18 cellular contexts compared by ENCODE assay signal in genomic region chr17:4532860-4533521, GRCh38. TPM values are rescaled to one million over a fixed set of nuclear protein-coding genes. Genes with fewer than 3 reads are reported as not detected.
DNase-seq lines count a peak whose midpoint lies in the region; ATAC-seq and TF ChIP-seq lines count a peak whose summit lies in the region.
"Had no signal": no experiment of that assay in that cellular context is flagged by ENCODE, and none has a peak within 500 bp of the region (broad histone marks: within the 10 kb centered on the region; RNA-seq: fewer than 3 reads in every experiment).

No MANE protein-coding gene starts in this region.

- H3K4me3 ChIP-seq in left ventricle myocardium inferior (no peak overlapping the region), liver (ENCODE audit: low read depth in 1 of 3, low read length in 3 of 3) (no peak overlapping the region), tibial nerve (no peak overlapping the region)
- H3K4me3 ChIP-seq: cardiac muscle cell, skin epidermis, thoracic aorta had no signal

- TF ChIP-seq CTCF in left ventricle myocardium inferior (IDR thresholded peaks at IDR 0.05; ENCODE audit: borderline replicate concordance) (no peak), liver (IDR thresholded peaks at IDR 0.05; ENCODE audit: low read depth, low read length, missing input control) (no peak), tibial nerve (IDR thresholded peaks at IDR 0.05) (no peak)

- TF ChIP-seq EP300 in tibial nerve (IDR thresholded peaks at IDR 0.05): no peak

- TF ChIP-seq POLR2A in tibial nerve (IDR thresholded peaks at IDR 0.05): no peak

- no peak for TF ChIP-seq RAD21 in liver (IDR thresholded peaks at IDR 0.05)

- H3K9ac ChIP-seq in liver (ENCODE audit: low read depth in 1 of 2, low read length in 2 of 2): no peak overlapping the region

- DNase-seq in left ventricle myocardium inferior: no peak
- DNase-seq in Right ventricle myocardium superior: no peak
- no peak for DNase-seq in caudate nucleus (lab: John Stamatoyannopoulos, UW)
- DNase-seq in tibial nerve (ENCODE audit: low spot score in 2 of 2): no peak
- DNase-seq in GM19238 (ENCODE audit: insufficient read length, low spot score): no peak
- no peak for DNase-seq in SKM-1 treated with dmso at 0.1 percent for 144 hours (lab: John Stamatoyannopoulos, UW; ENCODE audit: unreplicated experiment)
- DNase-seq: activated naive CD4-positive, alpha-beta T cell treated with Interleukin-2 at 50 U/mL for 16 hours; left colon; naive thymus-derived CD4-positive, alpha-beta T cell; NCI-H146; NCI-H510A; stimulated activated CD4-positive, alpha-beta T cell treated with anti-CD3 and anti-CD28 coated beads, Interleukin-1b, Interleukin-23, amount 100 ng/mL, for 48 hours had no signal

- no peak for ATAC-seq in Right ventricle myocardium superior (ENCODE audit: poor library complexity)
- no peak for ATAC-seq in HG03457 (IDR thresholded peaks at IDR 0.05; ENCODE audit: unreplicated experiment)

- H3K27me3 ChIP-seq in left ventricle myocardium inferior (ENCODE audit: low read depth) (no peaks in the 10 kb centered on the region), liver (ENCODE audit: control insufficient read depth in 4 of 4, insufficient read depth in 4 of 4, low read length in 3 of 4) (no peaks in the 10 kb centered on the region), tibial nerve (no peaks in the 10 kb centered on the region)
- H3K27me3 ChIP-seq: cardiac muscle cell had no signal

- H3K36me3 ChIP-seq in left ventricle myocardium inferior: no peaks in the 10 kb centered on the region
- H3K36me3 ChIP-seq in liver (ENCODE audit: control insufficient read depth in 4 of 4, insufficient read depth in 3 of 4, low read depth in 1 of 4, low read length in 3 of 4): peaks cover 0 to 4% (median under 1%) of the 10 kb centered on the region in 4 donors
- peaks cover 0 to 8% (median 0%) of the 10 kb centered on the region in 3 donors for H3K36me3 ChIP-seq in tibial nerve
- H3K36me3 ChIP-seq: cardiac muscle cell, thoracic aorta had no signal

- intact Hi-C loops in left ventricle myocardium inferior (cut with micrococcal nuclease) (no loop called here), Right ventricle myocardium superior (cut with DNase I) (no loop called here)

- H3K9me3 ChIP-seq in left ventricle myocardium inferior (replicated peaks) (no peaks in the 10 kb centered on the region), liver (ENCODE audit: control insufficient read depth in 4 of 4, low read length in 3 of 4) (no peaks in the 10 kb centered on the region), tibial nerve (no peaks in the 10 kb centered on the region)
- H3K9me3 ChIP-seq: thoracic aorta had no signal

- 90% methylated on average over 33 of the region's 33 CpGs for WGBS in liver
- 86 to 91% methylated on average over 21 to 33 of the region's 33 CpGs for WGBS in tibial nerve, 2 donors

- H3K4me1 ChIP-seq in left ventricle myocardium inferior: peaks cover 98% of the 10 kb centered on the region
- H3K4me1 ChIP-seq in liver (ENCODE audit: control insufficient read depth in 4 of 4, insufficient read depth in 4 of 4, low read length in 3 of 4): peaks cover 7 to 36% (median 14%) of the 10 kb centered on the region in 4 donors
- peaks cover 0 to 59% (median 49%) of the 10 kb centered on the region in 4 donors for H3K4me1 ChIP-seq in tibial nerve

- peak overlapping the region; percentile 84 for H3K27ac ChIP-seq in left ventricle myocardium inferior (replicated peaks)
- peak overlapping the region; percentile 99 for H3K27ac ChIP-seq in caudate nucleus (ENCODE audit: low read depth, low read length)
- H3K27ac ChIP-seq in liver (ENCODE audit: low read depth in 1 of 2, low read length in 2 of 2): peak overlapping the region; percentile 18 to 25
- H3K27ac ChIP-seq in tibial nerve: peak overlapping the region; percentile 44 to 93 (median 79)
- H3K27ac ChIP-seq: cardiac muscle cell had no signal

TF ChIP-seq in liver, 16 proteins besides CTCF, POLR2A, EP300 and RAD21:
- TF ChIP-seq GABPA (IDR thresholded peaks at IDR 0.05 in 1 of 2, conservative IDR thresholded peaks at IDR 0.05 in 1 of 2) (no peak), MAX (IDR thresholded peaks at IDR 0.05) (no peak), FOXA1 (IDR thresholded peaks at IDR 0.05) (no peak), ATF3 (IDR thresholded peaks at IDR 0.05) (no peak), JUND (IDR thresholded peaks at IDR 0.05) (no peak), NR2F2 (IDR thresholded peaks at IDR 0.05) (no peak), REST (IDR thresholded peaks at IDR 0.05) (no peak), HNF4G (IDR thresholded peaks at IDR 0.05) (no peak), RXRA (IDR thresholded peaks at IDR 0.05) (no peak), SP1 (IDR thresholded peaks at IDR 0.05) (no peak), TAF1 (conservative IDR thresholded peaks at IDR 0.05) (no peak), YY1 (IDR thresholded peaks at IDR 0.05) (no peak), HNF4A (conservative IDR thresholded peaks at IDR 0.05) (no peak), FOXA2 (IDR thresholded peaks at IDR 0.05) (no peak), ZBTB33 (IDR thresholded peaks at IDR 0.05) (no peak), EGR1 (IDR thresholded peaks at IDR 0.05; ENCODE audit: low read depth in 2 of 2) (no peak)
TF ChIP-seq in liver: peak in this region for 0.

RNA-seq across cellular contexts. Expression of gene MYBBP1A, which starts 22.2 kb away (rescaled TPM):
- total RNA-seq in left ventricle myocardium inferior (21.3 TPM), Right ventricle myocardium superior (18.8 TPM), liver (10 to 100 TPM; 20.5 to 23.3 TPM), tibial nerve (100 to 1,000 TPM in 1 of 4 donors, 10 to 100 TPM in 3; 53.8 to 119 (median 54.4) TPM)
- 10 to 100 TPM; 12.2 to 19.6 TPM for polyA plus RNA-seq in liver

RNA-seq across cellular contexts. Expression of gene GGT6, which starts 27.4 kb away (rescaled TPM):
- total RNA-seq in left ventricle myocardium inferior (not detected), Right ventricle myocardium superior (not detected), liver (1 to 10 TPM in 1 of 2 donors, under 1 TPM in 1; 0.19 to 1.1 TPM), tibial nerve (not detected)
- polyA plus RNA-seq in liver: under 1 TPM; 0.43 to 0.64 TPM
- total RNA-seq: activated CD8-positive, alpha-beta memory T cell treated with anti-CD3 and anti-CD28 coated beads for 36 hours; cardiac muscle cell; naive thymus-derived CD4-positive, alpha-beta T cell; thoracic aorta had no signal
- polyA plus RNA-seq: cardiac muscle cell; naive thymus-derived CD4-positive, alpha-beta T cell had no signal

RNA-seq across cellular contexts. Expression of gene SPNS2, which starts 34.3 kb away (rescaled TPM):
- total RNA-seq in left ventricle myocardium inferior (11.2 TPM), Right ventricle myocardium superior (10.4 TPM), liver (1 to 10 TPM; 4.9 to 9.0 TPM), tibial nerve (10 to 100 TPM in 3 of 4 donors, 1 to 10 TPM in 1; 5.4 to 49.8 (median 23.4) TPM)
- 1 to 10 TPM; 4.0 to 5.6 TPM for polyA plus RNA-seq in liver
- polyA plus RNA-seq: naive thymus-derived CD4-positive, alpha-beta T cell had no signal

RNA-seq across cellular contexts. Expression of gene SMTNL2, which starts 51.3 kb away (rescaled TPM):
- total RNA-seq in left ventricle myocardium inferior (33.4 TPM), Right ventricle myocardium superior (40.4 TPM), liver (not detected), tibial nerve (1 to 10 TPM; 1.5 to 8.2 (median 4.4) TPM)
- polyA plus RNA-seq in liver: under 1 TPM; 0.13 to 0.29 TPM
- total RNA-seq: activated CD8-positive, alpha-beta memory T cell treated with anti-CD3 and anti-CD28 coated beads for 36 hours; naive thymus-derived CD4-positive, alpha-beta T cell had no signal
- polyA plus RNA-seq: naive thymus-derived CD4-positive, alpha-beta T cell had no signal

Comparison
In these comparisons a context has a peak if more than half of its experiments do, and no peak if none do; other contexts are left out.
1. H3K27ac ChIP-seq: peak in every context shown above with its lines; median percentile 99 in caudate nucleus; 84 in left ventricle myocardium inferior; 79 in tibial nerve; 22 in liver.